ENCODE assay signal across 36 cellular contexts in the genomic region with DNA sequence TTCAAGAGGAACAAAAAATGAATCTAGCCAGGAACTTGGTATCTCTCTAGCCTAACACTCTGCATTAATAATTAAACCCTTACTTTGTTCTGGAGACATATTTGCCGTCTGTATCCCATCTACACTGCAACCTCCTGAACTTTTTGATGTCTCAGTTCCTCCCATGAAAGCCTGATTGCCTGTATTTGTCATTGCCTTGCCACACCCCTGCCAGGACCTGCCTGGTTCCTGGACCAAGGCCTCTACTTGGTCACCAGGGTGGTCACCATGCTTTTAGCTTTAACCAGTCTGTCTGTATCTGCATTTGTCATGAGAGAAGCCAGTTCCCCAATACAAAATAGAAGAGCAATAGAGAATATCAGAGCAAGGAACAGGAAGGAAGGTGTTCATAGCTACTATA. TPM values are rescaled to one million over a fixed set of nuclear protein-coding genes. Genes with fewer than 3 reads are reported as not detected.
"Had no signal": no experiment of that assay in that cellular context is flagged by ENCODE, and none has a peak within 500 bp of the region (broad histone marks: within the 10 kb centered on the region; RNA-seq: fewer than 3 reads in every experiment).

No MANE protein-coding gene starts in this region.

- DNase-seq: activated CD4-positive, alpha-beta memory T cell treated with anti-CD3 and anti-CD28 coated beads for 36 hours; activated CD4-positive, alpha-beta T cell treated with anti-CD3 and anti-CD28 coated beads for 48 hours; activated CD8-positive, alpha-beta memory T cell treated with anti-CD3 and anti-CD28 coated beads, Interleukin-2, amount 50 U/mL, for 4 hours; activated effector memory CD4-positive, alpha-beta T cell treated with anti-CD3 and anti-CD28 coated beads, Interleukin-2, amount 50 U/mL, for 16 hours; activated naive CD4-positive, alpha-beta T cell treated with anti-CD3 and anti-CD28 coated beads, Interleukin-2, amount 10 ng/mL, durations not matched to agents 7 days and 5 days; activated naive CD8-positive, alpha-beta T cell treated with anti-CD3 and anti-CD28 coated beads, Interleukin-2, amount 10 ng/mL, durations not matched to agents 7 days and 5 days; activated T-cell treated with anti-CD3 and anti-CD28 coated beads, Interleukin-2, amount 50 U/mL, for 1 hour; cerebellar nuclear complex; colonic mucosa; effector memory CD4-positive, alpha-beta T cell; erythroblast; gastrocnemius medialis; hippocampal formation; islet precursor cell; midbrain; naive thymus-derived CD4-positive, alpha-beta T cell; nucleus accumbens; pancreas; psoas muscle; sigmoid colon; small intestine; stimulated activated CD4-positive, alpha-beta T cell treated with anti-CD3 and anti-CD28 coated beads, Interleukin-4, amount 100 ng/mL, for 24 hours; trophoblast cell; uterus had no signal

- H3K36me3 Mint-ChIP-seq: activated CD4-positive, alpha-beta memory T cell treated with anti-CD3 and anti-CD28 coated beads for 36 hours; activated naive CD4-positive, alpha-beta T cell treated with anti-CD3 and anti-CD28 coated beads, Interleukin-2, amount 10 ng/mL, durations not matched to agents 7 days and 5 days; activated naive CD8-positive, alpha-beta T cell treated with anti-CD3 and anti-CD28 coated beads, Interleukin-2, amount 10 ng/mL, durations not matched to agents 7 days and 5 days; stimulated activated effector memory CD8-positive, alpha-beta T cell treated with anti-CD3 and anti-CD28 coated beads, Interleukin-12 subunit alpha, Interleukin-12 subunit beta, amount 100 ng/mL, for 72 hours had no signal

- H3K4me1 ChIP-seq: ascending aorta, colonic mucosa, gastrocnemius medialis, pancreas, psoas muscle, sigmoid colon, uterus had no signal

- H3K27me3 Mint-ChIP-seq: activated CD4-positive, alpha-beta memory T cell treated with anti-CD3 and anti-CD28 coated beads for 36 hours; activated naive CD4-positive, alpha-beta T cell treated with anti-CD3 and anti-CD28 coated beads, Interleukin-2, amount 10 ng/mL, durations not matched to agents 7 days and 5 days; activated naive CD8-positive, alpha-beta T cell treated with anti-CD3 and anti-CD28 coated beads, Interleukin-2, amount 10 ng/mL, durations not matched to agents 7 days and 5 days; brain; naive thymus-derived CD4-positive, alpha-beta T cell; stimulated activated naive CD8-positive, alpha-beta T cell treated with anti-CD3 and anti-CD28 coated beads, Interleukin-15, Interleukin-2, amounts not matched to agents 100 ng/mL and 50 ng/mL, for 24 hours had no signal

- H3K9me3 ChIP-seq: colonic mucosa, gastrocnemius medialis, pancreas, psoas muscle, uterus had no signal

- H3K4me3 ChIP-seq: ascending aorta, cardiac muscle cell, colonic mucosa, gastrocnemius medialis, pancreas, psoas muscle, sigmoid colon, thoracic aorta, uterus had no signal

- H3K27ac Mint-ChIP-seq: activated CD4-positive, alpha-beta memory T cell treated with anti-CD3 and anti-CD28 coated beads for 36 hours; activated naive CD4-positive, alpha-beta T cell treated with anti-CD3 and anti-CD28 coated beads, Interleukin-2, amount 10 ng/mL, durations not matched to agents 7 days and 5 days; activated naive CD8-positive, alpha-beta T cell treated with anti-CD3 and anti-CD28 coated beads, Interleukin-2, amount 10 ng/mL, durations not matched to agents 7 days and 5 days; activated T-helper 1 cell treated with anti-CD3 and anti-CD28 coated beads, Interleukin-12 subunit alpha, Interleukin-12 subunit beta, Interleukin-2, Interleukin-4 antibody, amounts not matched to agents 30 ng/mL and 10 ng/mL and 1 ng/mL, durations not matched to agents 14 hours and 24 hours and 36 hours; stimulated activated effector memory CD8-positive, alpha-beta T cell treated with anti-CD3 and anti-CD28 coated beads, Interleukin-12 subunit alpha, Interleukin-12 subunit beta, amount 100 ng/mL, for 72 hours; stimulated activated naive CD8-positive, alpha-beta T cell treated with anti-CD3 and anti-CD28 coated beads, Interleukin-15, Interleukin-2, amounts not matched to agents 100 ng/mL and 50 ng/mL, for 24 hours had no signal

- FAIRE-seq: pancreas, small intestine had no signal

- ATAC-seq: activated CD4-positive, CD25-positive, alpha-beta regulatory T cell treated with anti-CD3 and anti-CD28 coated beads, Interleukin-2, amount 50 U/mL, for 24 hours; gastrocnemius medialis; naive thymus-derived CD4-positive, alpha-beta T cell; pancreas; psoas muscle; stimulated activated effector memory CD8-positive, alpha-beta T cell treated with anti-CD3 and anti-CD28 coated beads, Interleukin-12 subunit alpha, Interleukin-12 subunit beta, amount 100 ng/mL, for 72 hours had no signal

- H3K27me3 ChIP-seq: ascending aorta, cardiac muscle cell, colonic mucosa, gastrocnemius medialis, pancreas, sigmoid colon, uterus had no signal

- H3K4me3 Mint-ChIP-seq: activated CD4-positive, alpha-beta memory T cell treated with anti-CD3 and anti-CD28 coated beads for 36 hours; activated naive CD4-positive, alpha-beta T cell treated with anti-CD3 and anti-CD28 coated beads, Interleukin-2, amount 10 ng/mL, durations not matched to agents 7 days and 5 days; activated naive CD8-positive, alpha-beta T cell treated with anti-CD3 and anti-CD28 coated beads, Interleukin-2, amount 10 ng/mL, durations not matched to agents 7 days and 5 days; activated T-helper 1 cell treated with anti-CD3 and anti-CD28 coated beads, Interleukin-12 subunit alpha, Interleukin-12 subunit beta, Interleukin-2, Interleukin-4 antibody, amounts not matched to agents 30 ng/mL and 10 ng/mL and 1 ng/mL, durations not matched to agents 14 hours and 24 hours and 36 hours; brain; naive thymus-derived CD4-positive, alpha-beta T cell; stimulated activated effector memory CD8-positive, alpha-beta T cell treated with anti-CD3 and anti-CD28 coated beads, Interleukin-12 subunit alpha, Interleukin-12 subunit beta, amount 100 ng/mL, for 72 hours; stimulated activated naive CD8-positive, alpha-beta T cell treated with anti-CD3 and anti-CD28 coated beads, Interleukin-15, Interleukin-2, amounts not matched to agents 100 ng/mL and 50 ng/mL, for 24 hours had no signal

- H3K27ac ChIP-seq: ascending aorta, cardiac muscle cell, colonic mucosa, gastrocnemius medialis, pancreas, psoas muscle, sigmoid colon, thoracic aorta, uterus had no signal

- H3K36me3 ChIP-seq: ascending aorta, cardiac muscle cell, colonic mucosa, gastrocnemius medialis, pancreas, sigmoid colon, thoracic aorta, uterus had no signal

- H3K4me1 Mint-ChIP-seq: activated naive CD4-positive, alpha-beta T cell treated with anti-CD3 and anti-CD28 coated beads, Interleukin-2, amount 10 ng/mL, durations not matched to agents 7 days and 5 days; activated naive CD8-positive, alpha-beta T cell treated with anti-CD3 and anti-CD28 coated beads, Interleukin-2, amount 10 ng/mL, durations not matched to agents 7 days and 5 days; stimulated activated effector memory CD8-positive, alpha-beta T cell treated with anti-CD3 and anti-CD28 coated beads, Interleukin-12 subunit alpha, Interleukin-12 subunit beta, amount 100 ng/mL, for 72 hours had no signal

RNA-seq across cellular contexts. Expression of a gene that starts 58.8 kb away (rescaled TPM):
- total RNA-seq: activated CD4-positive, alpha-beta memory T cell treated with anti-CD3 and anti-CD28 coated beads for 36 hours; activated CD8-positive, alpha-beta memory T cell treated with anti-CD3 and anti-CD28 coated beads for 36 hours; activated naive CD8-positive, alpha-beta T cell treated with anti-CD3 and anti-CD28 coated beads, Interleukin-2, amount 10 ng/mL, durations not matched to agents 7 days and 5 days; activated T-helper 1 cell treated with anti-CD3 and anti-CD28 coated beads, Interleukin-12 subunit alpha, Interleukin-12 subunit beta, Interleukin-2, Interleukin-4 antibody, amounts not matched to agents 30 ng/mL and 10 ng/mL and 1 ng/mL, durations not matched to agents 14 hours and 24 hours and 36 hours; ascending aorta; dermis microvascular lymphatic vessel endothelial cell; gastrocnemius medialis; naive thymus-derived CD4-positive, alpha-beta T cell; psoas muscle; subcutaneous adipose tissue; T-helper 1 cell treated with Interleukin-12 subunit alpha and Interleukin-12 subunit beta and Interleukin-4 antibody, amounts not matched to agents 30 ng/mL and 1 ng/mL, for 36 hours; thoracic aorta had no signal
- polyA plus RNA-seq: naive thymus-derived CD4-positive, alpha-beta T cell had no signal
